In the genomic region with DNA sequence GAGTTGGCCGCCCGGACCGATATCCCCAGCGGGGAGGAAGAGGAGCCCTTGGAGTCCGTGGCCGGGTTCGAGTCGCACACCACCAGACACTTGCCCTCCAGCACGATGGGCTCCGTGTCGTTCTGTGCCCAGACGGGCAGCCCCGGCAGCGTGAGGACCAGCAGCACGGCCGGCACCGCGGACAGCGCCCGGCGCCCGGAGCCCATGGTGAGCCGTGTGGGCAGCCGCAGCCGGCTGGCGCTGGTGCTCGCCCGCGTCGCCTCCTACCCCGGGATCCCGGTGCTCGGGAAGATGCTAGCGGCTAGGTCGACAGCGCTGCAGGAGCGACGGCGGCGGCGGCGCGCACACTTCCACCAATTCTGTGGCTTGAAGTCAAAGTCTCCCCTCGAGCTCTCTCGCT, we compare ENCODE assay signal across 1 cellular context.
TF ChIP-seq lines count a peak whose summit lies in the region.

No MANE protein-coding gene starts in this region.

TF ChIP-seq in HepG2, 621 proteins besides CTCF, POLR2A, EP300 and RAD21 (continued from another document):
- TF ChIP-seq, protein P1, sequence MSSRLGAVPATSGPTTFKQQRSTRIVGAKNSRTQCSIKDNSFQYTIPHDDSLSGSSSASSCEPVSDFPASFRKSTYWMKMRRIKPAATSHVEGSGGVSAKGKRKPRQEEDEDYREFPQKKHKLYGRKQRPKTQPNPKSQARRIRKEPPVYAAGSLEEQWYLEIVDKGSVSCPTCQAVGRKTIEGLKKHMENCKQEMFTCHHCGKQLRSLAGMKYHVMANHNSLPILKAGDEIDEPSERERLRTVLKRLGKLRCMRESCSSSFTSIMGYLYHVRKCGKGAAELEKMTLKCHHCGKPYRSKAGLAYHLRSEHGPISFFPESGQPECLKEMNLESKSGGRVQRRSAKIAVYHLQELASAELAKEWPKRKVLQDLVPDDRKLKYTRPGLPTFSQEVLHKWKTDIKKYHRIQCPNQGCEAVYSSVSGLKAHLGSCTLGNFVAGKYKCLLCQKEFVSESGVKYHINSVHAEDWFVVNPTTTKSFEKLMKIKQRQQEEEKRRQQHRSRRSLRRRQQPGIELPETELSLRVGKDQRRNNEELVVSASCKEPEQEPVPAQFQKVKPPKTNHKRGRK (CRISPR knock-in tag; IDR thresholded peaks at IDR 0.05): no peak
- TF ChIP-seq, protein P2, sequence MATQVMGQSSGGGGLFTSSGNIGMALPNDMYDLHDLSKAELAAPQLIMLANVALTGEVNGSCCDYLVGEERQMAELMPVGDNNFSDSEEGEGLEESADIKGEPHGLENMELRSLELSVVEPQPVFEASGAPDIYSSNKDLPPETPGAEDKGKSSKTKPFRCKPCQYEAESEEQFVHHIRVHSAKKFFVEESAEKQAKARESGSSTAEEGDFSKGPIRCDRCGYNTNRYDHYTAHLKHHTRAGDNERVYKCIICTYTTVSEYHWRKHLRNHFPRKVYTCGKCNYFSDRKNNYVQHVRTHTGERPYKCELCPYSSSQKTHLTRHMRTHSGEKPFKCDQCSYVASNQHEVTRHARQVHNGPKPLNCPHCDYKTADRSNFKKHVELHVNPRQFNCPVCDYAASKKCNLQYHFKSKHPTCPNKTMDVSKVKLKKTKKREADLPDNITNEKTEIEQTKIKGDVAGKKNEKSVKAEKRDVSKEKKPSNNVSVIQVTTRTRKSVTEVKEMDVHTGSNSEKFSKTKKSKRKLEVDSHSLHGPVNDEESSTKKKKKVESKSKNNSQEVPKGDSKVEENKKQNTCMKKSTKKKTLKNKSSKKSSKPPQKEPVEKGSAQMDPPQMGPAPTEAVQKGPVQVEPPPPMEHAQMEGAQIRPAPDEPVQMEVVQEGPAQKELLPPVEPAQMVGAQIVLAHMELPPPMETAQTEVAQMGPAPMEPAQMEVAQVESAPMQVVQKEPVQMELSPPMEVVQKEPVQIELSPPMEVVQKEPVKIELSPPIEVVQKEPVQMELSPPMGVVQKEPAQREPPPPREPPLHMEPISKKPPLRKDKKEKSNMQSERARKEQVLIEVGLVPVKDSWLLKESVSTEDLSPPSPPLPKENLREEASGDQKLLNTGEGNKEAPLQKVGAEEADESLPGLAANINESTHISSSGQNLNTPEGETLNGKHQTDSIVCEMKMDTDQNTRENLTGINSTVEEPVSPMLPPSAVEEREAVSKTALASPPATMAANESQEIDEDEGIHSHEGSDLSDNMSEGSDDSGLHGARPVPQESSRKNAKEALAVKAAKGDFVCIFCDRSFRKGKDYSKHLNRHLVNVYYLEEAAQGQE (IDR thresholded peaks at IDR 0.05; ENCODE audit: borderline replicate concordance in 1 of 2, low read depth in 1 of 2, low read length in 2 of 2): peak; percentile 51 to 78
- TF ChIP-seq, protein P3, sequence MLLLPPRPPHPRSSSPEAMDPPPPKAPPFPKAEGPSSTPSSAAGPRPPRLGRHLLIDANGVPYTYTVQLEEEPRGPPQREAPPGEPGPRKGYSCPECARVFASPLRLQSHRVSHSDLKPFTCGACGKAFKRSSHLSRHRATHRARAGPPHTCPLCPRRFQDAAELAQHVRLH (CRISPR knock-in tag; IDR thresholded peaks at IDR 0.05; ENCODE audit: borderline replicate concordance, low read depth): no peak
- TF ChIP-seq AGO1 (IDR thresholded peaks at IDR 0.05; ENCODE audit: low read depth, low read length, poor library complexity, severe bottlenecking) (peak; percentile 20), NCOR1 (IDR thresholded peaks at IDR 0.05; ENCODE audit: borderline replicate concordance, low read length) (no peak), ARID2 (CRISPR knock-in tag; IDR thresholded peaks at IDR 0.05; ENCODE audit: borderline replicate concordance) (no peak), ZNF207 (IDR thresholded peaks at IDR 0.05; ENCODE audit: borderline replicate concordance) (no peak), ZNF331 (CRISPR knock-in tag; IDR thresholded peaks at IDR 0.05) (no peak), HDAC1 (CRISPR knock-in tag; IDR thresholded peaks at IDR 0.05) (no peak), ZNF670 (CRISPR knock-in tag; IDR thresholded peaks at IDR 0.05; ENCODE audit: borderline replicate concordance) (no peak), MTA3 (CRISPR knock-in tag; IDR thresholded peaks at IDR 0.05) (no peak), ZNF781 (CRISPR knock-in tag; IDR thresholded peaks at IDR 0.05; ENCODE audit: borderline replicate concordance, not compliant biosample characterization) (no peak)
- TF ChIP-seq, protein P4, sequence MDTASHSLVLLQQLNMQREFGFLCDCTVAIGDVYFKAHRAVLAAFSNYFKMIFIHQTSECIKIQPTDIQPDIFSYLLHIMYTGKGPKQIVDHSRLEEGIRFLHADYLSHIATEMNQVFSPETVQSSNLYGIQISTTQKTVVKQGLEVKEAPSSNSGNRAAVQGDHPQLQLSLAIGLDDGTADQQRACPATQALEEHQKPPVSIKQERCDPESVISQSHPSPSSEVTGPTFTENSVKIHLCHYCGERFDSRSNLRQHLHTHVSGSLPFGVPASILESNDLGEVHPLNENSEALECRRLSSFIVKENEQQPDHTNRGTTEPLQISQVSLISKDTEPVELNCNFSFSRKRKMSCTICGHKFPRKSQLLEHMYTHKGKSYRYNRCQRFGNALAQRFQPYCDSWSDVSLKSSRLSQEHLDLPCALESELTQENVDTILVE (CRISPR knock-in tag; IDR thresholded peaks at IDR 0.05): no peak
- TF ChIP-seq, protein P5, sequence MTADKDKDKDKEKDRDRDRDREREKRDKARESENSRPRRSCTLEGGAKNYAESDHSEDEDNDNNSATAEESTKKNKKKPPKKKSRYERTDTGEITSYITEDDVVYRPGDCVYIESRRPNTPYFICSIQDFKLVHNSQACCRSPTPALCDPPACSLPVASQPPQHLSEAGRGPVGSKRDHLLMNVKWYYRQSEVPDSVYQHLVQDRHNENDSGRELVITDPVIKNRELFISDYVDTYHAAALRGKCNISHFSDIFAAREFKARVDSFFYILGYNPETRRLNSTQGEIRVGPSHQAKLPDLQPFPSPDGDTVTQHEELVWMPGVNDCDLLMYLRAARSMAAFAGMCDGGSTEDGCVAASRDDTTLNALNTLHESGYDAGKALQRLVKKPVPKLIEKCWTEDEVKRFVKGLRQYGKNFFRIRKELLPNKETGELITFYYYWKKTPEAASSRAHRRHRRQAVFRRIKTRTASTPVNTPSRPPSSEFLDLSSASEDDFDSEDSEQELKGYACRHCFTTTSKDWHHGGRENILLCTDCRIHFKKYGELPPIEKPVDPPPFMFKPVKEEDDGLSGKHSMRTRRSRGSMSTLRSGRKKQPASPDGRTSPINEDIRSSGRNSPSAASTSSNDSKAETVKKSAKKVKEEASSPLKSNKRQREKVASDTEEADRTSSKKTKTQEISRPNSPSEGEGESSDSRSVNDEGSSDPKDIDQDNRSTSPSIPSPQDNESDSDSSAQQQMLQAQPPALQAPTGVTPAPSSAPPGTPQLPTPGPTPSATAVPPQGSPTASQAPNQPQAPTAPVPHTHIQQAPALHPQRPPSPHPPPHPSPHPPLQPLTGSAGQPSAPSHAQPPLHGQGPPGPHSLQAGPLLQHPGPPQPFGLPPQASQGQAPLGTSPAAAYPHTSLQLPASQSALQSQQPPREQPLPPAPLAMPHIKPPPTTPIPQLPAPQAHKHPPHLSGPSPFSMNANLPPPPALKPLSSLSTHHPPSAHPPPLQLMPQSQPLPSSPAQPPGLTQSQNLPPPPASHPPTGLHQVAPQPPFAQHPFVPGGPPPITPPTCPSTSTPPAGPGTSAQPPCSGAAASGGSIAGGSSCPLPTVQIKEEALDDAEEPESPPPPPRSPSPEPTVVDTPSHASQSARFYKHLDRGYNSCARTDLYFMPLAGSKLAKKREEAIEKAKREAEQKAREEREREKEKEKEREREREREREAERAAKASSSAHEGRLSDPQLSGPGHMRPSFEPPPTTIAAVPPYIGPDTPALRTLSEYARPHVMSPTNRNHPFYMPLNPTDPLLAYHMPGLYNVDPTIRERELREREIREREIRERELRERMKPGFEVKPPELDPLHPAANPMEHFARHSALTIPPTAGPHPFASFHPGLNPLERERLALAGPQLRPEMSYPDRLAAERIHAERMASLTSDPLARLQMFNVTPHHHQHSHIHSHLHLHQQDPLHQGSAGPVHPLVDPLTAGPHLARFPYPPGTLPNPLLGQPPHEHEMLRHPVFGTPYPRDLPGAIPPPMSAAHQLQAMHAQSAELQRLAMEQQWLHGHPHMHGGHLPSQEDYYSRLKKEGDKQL (CRISPR knock-in tag; IDR thresholded peaks at IDR 0.05; ENCODE audit: low read depth): no peak
